Comparison of ENCODE assay signal across 8 cellular contexts in the genomic region with DNA sequence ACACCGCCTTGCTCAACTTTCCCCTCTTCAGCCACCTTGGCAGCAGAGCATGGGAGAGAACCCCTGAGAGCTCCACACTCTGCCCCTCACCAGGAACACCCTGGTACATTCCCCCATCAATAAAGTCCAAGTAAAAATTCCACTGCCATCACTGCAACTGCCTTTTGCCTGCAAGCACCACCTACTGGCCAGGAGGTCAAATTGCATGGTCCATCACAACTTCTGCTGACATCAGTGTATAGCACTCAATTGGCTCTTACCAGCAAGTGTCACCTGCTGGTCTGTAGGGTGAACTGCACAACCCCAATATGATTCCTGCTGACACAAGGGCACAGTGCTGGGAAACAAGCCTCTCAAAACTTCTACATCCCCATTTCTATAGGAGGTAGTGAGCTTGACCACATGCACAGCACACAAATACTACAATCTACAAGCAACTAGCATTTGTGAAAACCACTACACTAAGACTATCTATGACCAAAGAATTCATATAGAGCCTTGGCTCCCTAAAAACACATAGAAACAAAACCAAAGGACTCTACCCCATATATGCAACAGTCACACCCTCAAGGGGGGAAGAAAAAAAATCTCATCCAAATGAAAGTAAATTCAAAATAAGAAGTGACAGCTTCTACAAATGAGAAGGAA.
DNase-seq lines count a peak whose midpoint lies in the region; ATAC-seq and TF ChIP-seq lines count a peak whose summit lies in the region.

No MANE protein-coding gene starts in this region.

- H3K4me3 ChIP-seq in AG04450 (ENCODE audit: low read depth, low read length), result no peak overlapping the region

- CTCF ChIA-PET in AG04450 (lab: Charles Lee) (interaction anchor here (0.6 to 3.6 kb wide), 3 partner anchors 9 to 470 kb away, joined by 3 to 16 read pairs (median 6); no protein-coding TSS in a partner anchor), activated B cell treated with CpG ODN at 0.5 μM for 24 hours (lab: Charles Lee) (interaction anchor here (0.8 to 3.4 kb wide), 4 partner anchors 8 to 118 kb away, joined by 3 to 15 read pairs (median 4); no protein-coding TSS in a partner anchor)

- H3K27ac Mint-ChIP-seq in activated B cell treated with CpG ODN at 0.5 μM for 24 hours, result no peak overlapping the region

- DNase-seq in AG04450 (ENCODE audit: low read depth, low spot score), result no peak
- no peak for DNase-seq in activated B cell treated with CpG ODN at 0.5 μM for 24 hours
- DNase-seq in glomerular visceral epithelial cell (ENCODE audit: extremely low spot score), result peak; percentile 29
- DNase-seq in stimulated activated naive CD4-positive, alpha-beta T cell (lab: John Stamatoyannopoulos, UW), result peak in 4 of 6 experiments; percentile 10 to 36 (median 20)
- no peak for DNase-seq in inferior parietal cortex (ENCODE audit: extremely low spot score)
- DNase-seq in activated CD8-positive, alpha-beta memory T cell treated with anti-CD3 and anti-CD28 coated beads, Interleukin-2, amount 50 U/mL, for 48 hours, result no peak

- peaks cover 14% of the 10 kb centered on the region for H3K4me1 Mint-ChIP-seq in activated B cell treated with CpG ODN at 0.5 μM for 24 hours

- H3K4me3 Mint-ChIP-seq in activated B cell treated with CpG ODN at 0.5 μM for 24 hours, result no peak overlapping the region

- intact Hi-C loops in activated B cell treated with CpG ODN at 0.5 μM for 24 hours (cut with micrococcal nuclease), result no loop called here

- TF ChIP-seq CTCF in AG04450 (IDR thresholded peaks at IDR 0.05; ENCODE audit: low read depth, low read length), result peak; percentile 44
- peak; percentile 79 for TF ChIP-seq CTCF in GM12874 (IDR thresholded peaks at IDR 0.05; ENCODE audit: insufficient read depth, low read depth, low read length)
- TF ChIP-seq CTCF in LNCAP (IDR thresholded peaks at IDR 0.05), result peak; percentile 94
- no peak for TF ChIP-seq CTCF in activated B cell treated with CpG ODN at 0.5 μM for 24 hours (IDR thresholded peaks at IDR 0.05)

- POLR2A ChIA-PET in AG04450 (lab: Yijun Ruan, JAX) (no interaction called here), activated B cell treated with CpG ODN at 0.5 μM for 24 hours (lab: Charles Lee) (interaction anchor here (0.5 kb wide), 1 partner anchor 1089 kb away, joined by 3 read pairs; no protein-coding TSS in a partner anchor)

- no peaks in the 10 kb centered on the region for H3K27me3 Mint-ChIP-seq in activated B cell treated with CpG ODN at 0.5 μM for 24 hours

- H3K27me3 ChIP-seq in AG04450 (ENCODE audit: control insufficient read depth, insufficient read depth, low read length), result no peaks in the 10 kb centered on the region

- peaks cover 14% of the 10 kb centered on the region for H3K9me3 Mint-ChIP-seq in activated B cell treated with CpG ODN at 0.5 μM for 24 hours

- H3K9me3 ChIP-seq in AG04450 (ENCODE audit: control insufficient read depth, insufficient read depth, low read length), result peaks cover 8% of the 10 kb centered on the region; the same call in 1 of the 2 replicates

- H3K27ac ChIP-seq in AG04450 (ENCODE audit: low read depth, low read length), result no peak overlapping the region

- H3K36me3 Mint-ChIP-seq in activated B cell treated with CpG ODN at 0.5 μM for 24 hours (ENCODE audit: low read depth), result no peaks in the 10 kb centered on the region

- ATAC-seq in activated B cell treated with CpG ODN at 0.5 μM for 24 hours (ENCODE audit: low read depth), result peak; percentile 78

Comparison
In these comparisons a context has a peak if more than half of its experiments do, and no peak if none do; other contexts are left out.
1. DNase-seq: peak in glomerular visceral epithelial cell (single experiment) and stimulated activated naive CD4-positive, alpha-beta T cell (4 of 6); none in AG04450 (single experiment), activated B cell treated with CpG ODN at 0.5 μM for 24 hours (single experiment), inferior parietal cortex (single experiment) and activated CD8-positive, alpha-beta memory T cell treated with anti-CD3 and anti-CD28 coated beads, Interleukin-2, amount 50 U/mL, for 48 hours (single experiment).